ENCODE assay signal across 1 cellular context in the genomic region with DNA sequence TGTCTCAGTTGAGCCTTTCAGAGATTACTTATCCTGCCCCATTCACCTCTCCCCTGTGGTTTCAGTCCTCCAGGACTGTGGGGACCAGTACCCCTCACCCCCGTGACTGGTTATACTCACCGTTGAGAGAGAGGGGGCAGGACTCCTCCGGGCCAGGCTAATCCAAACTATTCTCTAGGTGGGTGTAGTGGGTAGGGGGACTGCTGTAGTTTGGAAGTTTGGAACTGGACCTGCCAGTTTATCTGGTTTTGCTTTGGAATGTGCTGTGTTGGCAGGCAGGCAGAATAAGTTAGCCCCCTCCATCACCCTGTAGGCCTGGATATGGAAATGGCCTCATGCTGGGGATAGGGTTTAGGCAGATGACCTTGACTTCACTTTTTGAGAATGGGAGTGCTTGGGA.
TF ChIP-seq lines count a peak whose summit lies in the region.

No MANE protein-coding gene starts in this region.

TF ChIP-seq in K562, 482 proteins besides CTCF, POLR2A, EP300 and RAD21:
- TF ChIP-seq, protein P1, sequence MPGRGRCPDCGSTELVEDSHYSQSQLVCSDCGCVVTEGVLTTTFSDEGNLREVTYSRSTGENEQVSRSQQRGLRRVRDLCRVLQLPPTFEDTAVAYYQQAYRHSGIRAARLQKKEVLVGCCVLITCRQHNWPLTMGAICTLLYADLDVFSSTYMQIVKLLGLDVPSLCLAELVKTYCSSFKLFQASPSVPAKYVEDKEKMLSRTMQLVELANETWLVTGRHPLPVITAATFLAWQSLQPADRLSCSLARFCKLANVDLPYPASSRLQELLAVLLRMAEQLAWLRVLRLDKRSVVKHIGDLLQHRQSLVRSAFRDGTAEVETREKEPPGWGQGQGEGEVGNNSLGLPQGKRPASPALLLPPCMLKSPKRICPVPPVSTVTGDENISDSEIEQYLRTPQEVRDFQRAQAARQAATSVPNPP (IDR thresholded peaks at IDR 0.05; ENCODE audit: borderline replicate concordance, insufficient read depth, insufficient read length): no peak
- TF ChIP-seq, protein P2, sequence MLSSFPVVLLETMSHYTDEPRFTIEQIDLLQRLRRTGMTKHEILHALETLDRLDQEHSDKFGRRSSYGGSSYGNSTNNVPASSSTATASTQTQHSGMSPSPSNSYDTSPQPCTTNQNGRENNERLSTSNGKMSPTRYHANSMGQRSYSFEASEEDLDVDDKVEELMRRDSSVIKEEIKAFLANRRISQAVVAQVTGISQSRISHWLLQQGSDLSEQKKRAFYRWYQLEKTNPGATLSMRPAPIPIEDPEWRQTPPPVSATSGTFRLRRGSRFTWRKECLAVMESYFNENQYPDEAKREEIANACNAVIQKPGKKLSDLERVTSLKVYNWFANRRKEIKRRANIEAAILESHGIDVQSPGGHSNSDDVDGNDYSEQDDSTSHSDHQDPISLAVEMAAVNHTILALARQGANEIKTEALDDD (IDR thresholded peaks at IDR 0.05): peak; percentile 77
